Comparison of ENCODE assay signal across 30 cellular contexts in the genomic region with DNA sequence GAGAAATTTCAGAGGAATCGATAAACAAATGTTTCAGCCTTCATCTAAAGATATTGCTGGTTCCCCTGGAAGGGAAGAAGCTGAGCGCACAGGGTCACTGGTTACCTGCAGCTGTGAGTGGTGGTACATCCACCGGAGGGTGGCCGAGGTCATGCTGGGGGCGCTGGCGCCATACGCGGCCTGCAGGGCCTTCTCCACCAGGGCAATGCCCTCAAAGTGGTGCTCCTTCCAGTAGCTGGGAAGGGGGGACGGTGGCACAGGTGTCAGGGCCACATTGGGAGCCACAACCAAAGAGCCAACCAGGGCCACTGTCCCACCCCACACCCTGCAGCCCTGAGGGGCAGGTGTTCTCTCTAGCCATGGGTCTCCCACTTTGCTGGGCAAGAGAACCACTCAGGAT.
"Had no signal": no experiment of that assay in that cellular context is flagged by ENCODE, and none has a peak within 500 bp of the region (broad histone marks: within the 10 kb centered on the region; RNA-seq: fewer than 3 reads in every experiment).

No MANE protein-coding gene starts in this region.

- H3K27me3 ChIP-seq: adrenal gland, ascending aorta, body of pancreas, brain microvascular endothelial cell, breast epithelium had no signal

- H3K9me3 ChIP-seq: adrenal gland, ascending aorta, body of pancreas, breast epithelium had no signal

- DNase-seq: activated gamma-delta T cell; activated gamma-delta T cell treated with Interleukin-2 at 50 U/mL for 16 hours; activated naive CD4-positive, alpha-beta T cell; activated naive CD4-positive, alpha-beta T cell treated with anti-CD3 and anti-CD28 coated beads for 36 hours; activated naive CD4-positive, alpha-beta T cell treated with anti-CD3 and anti-CD28 coated beads, Interleukin-2, amount 10 ng/mL, durations not matched to agents 7 days and 5 days; activated naive CD4-positive, alpha-beta T cell treated with anti-CD3 and anti-CD28 coated beads, Interleukin-2, amount 50 U/mL, for 16 hours; activated naive CD4-positive, alpha-beta T cell treated with Interleukin-2 at 50 U/mL for 16 hours; activated naive CD8-positive, alpha-beta T cell treated with anti-CD3 and anti-CD28 coated beads for 36 hours; activated naive CD8-positive, alpha-beta T cell treated with anti-CD3 and anti-CD28 coated beads, Interleukin-2, amount 10 ng/mL, durations not matched to agents 7 days and 5 days; activated naive CD8-positive, alpha-beta T cell treated with anti-CD3 and anti-CD28 coated beads, Interleukin-2, amount 50 U/mL, for 24 hours; activated T-cell treated with anti-CD3 and anti-CD28 coated beads for 4 hours; activated T-cell treated with anti-CD3 and anti-CD28 coated beads, Interleukin-2, amount 50 U/mL, for 1 hour; activated T-cell treated with anti-CD3 and anti-CD28 coated beads, Interleukin-2, amount 50 U/mL, for 24 hours; activated T-cell treated with anti-CD3 and anti-CD28 coated beads, Interleukin-2, amount 50 U/mL, for 4 hours; activated T-cell treated with anti-CD3 and anti-CD28 coated beads, Interleukin-2, amount 50 U/mL, for 48 hours; activated T-cell treated with anti-CD3 and anti-CD28 coated beads, Interleukin-2, amount 50 U/mL, for 72 hours; adrenal gland; amniotic stem cell; amygdala; anterior cingulate cortex; aorta; body of pancreas; brain microvascular endothelial cell; caudate nucleus; central memory CD4-positive, alpha-beta T cell; cerebellar nuclear complex had no signal

- H3K36me3 ChIP-seq: adrenal gland, brain microvascular endothelial cell, breast epithelium, cardiac muscle cell had no signal

- H3K27ac ChIP-seq: adrenal gland, ascending aorta, brain microvascular endothelial cell, breast epithelium, cardiac muscle cell had no signal

- H3K4me3 ChIP-seq: adrenal gland, ascending aorta, body of pancreas, breast epithelium, cardiac muscle cell had no signal

- FAIRE-seq: astrocyte had no signal

- H3K4me1 ChIP-seq: breast epithelium had no signal
